31 cellular contexts compared by ENCODE assay signal in genomic region chr10:995559-995926, GRCh38. TPM values are rescaled to one million over a fixed set of nuclear protein-coding genes. Genes with fewer than 3 reads are reported as not detected.
DNase-seq lines count a peak whose midpoint lies in the region; ATAC-seq and TF ChIP-seq lines count a peak whose summit lies in the region.
"Had no signal": no experiment of that assay in that cellular context is flagged by ENCODE, and none has a peak within 500 bp of the region (broad histone marks: within the 10 kb centered on the region; RNA-seq: fewer than 3 reads in every experiment).

No MANE protein-coding gene starts in this region.

- BruUV-seq in Calu3 (replicated peaks; lab: Mats Ljungman, UMichigan), result no TSS peak

- ATAC-seq in memory B cell (ENCODE audit: low read depth), result no peak
- ATAC-seq in GM19463 (IDR thresholded peaks at IDR 0.05; ENCODE audit: unreplicated experiment), result no peak
- ATAC-seq in GM18867 (IDR thresholded peaks at IDR 0.05; ENCODE audit: unreplicated experiment), result no peak
- ATAC-seq: gastroesophageal sphincter; stimulated activated naive CD8-positive, alpha-beta T cell treated with anti-CD3 and anti-CD28 coated beads, Interleukin-15, amount 100 ng/mL, for 72 hours had no signal

- DNase-seq in activated T-cell treated with anti-CD3 and anti-CD28 coated beads, Interleukin-2, amount 50 U/mL, for 24 hours, result no peak
- no peak for DNase-seq in activated T-cell treated with anti-CD3 and anti-CD28 coated beads, Interleukin-2, amount 50 U/mL, for 1 hour
- DNase-seq in Calu3, result no peak
- DNase-seq in activated T-helper 1 cell treated with anti-CD3 and anti-CD28 coated beads, Interleukin-12 subunit alpha, Interleukin-12 subunit beta, Interleukin-2, Interleukin-4 antibody, amounts not matched to agents 30 ng/mL and 10 ng/mL and 1 ng/mL, durations not matched to agents 14 hours and 24 hours and 36 hours (ENCODE audit: low spot score), result no peak
- no peak for DNase-seq in memory B cell (ENCODE audit: low spot score in 2 of 2)
- no peak for DNase-seq in COLO829 (ENCODE audit: low spot score)
- DNase-seq: activated CD4-positive, alpha-beta T cell treated with anti-CD3 and anti-CD28 coated beads for 1 hour; AML-193; anterior cingulate cortex; CD4-positive, alpha-beta T cell; DMS 273 treated with DMSO at 0.1 percent for 48 hours; EL; H9; mammary epithelial cell; MM.1S; NCI-H1105 treated with DMSO at 0.1 percent for 48 hours; NCI-H1930; NCI-H524; SHP77; stimulated activated CD4-positive, alpha-beta T cell treated with anti-CD3 and anti-CD28 coated beads, Interleukin-1b, Interleukin-23, amount 100 ng/mL, for 48 hours; stimulated activated naive CD8-positive, alpha-beta T cell treated with anti-CD3 and anti-CD28 coated beads, Interleukin-15, amount 100 ng/mL, for 72 hours; T-helper 2 cell had no signal

- no peak overlapping the region for H3K4me3 Mint-ChIP-seq in activated T-cell treated with anti-CD3 and anti-CD28 coated beads, Interleukin-2, amount 50 U/mL, for 24 hours
- H3K4me3 Mint-ChIP-seq in Calu3 (ENCODE audit: low read depth, unreplicated experiment), result no peak overlapping the region
- H3K4me3 Mint-ChIP-seq in activated T-helper 1 cell treated with anti-CD3 and anti-CD28 coated beads, Interleukin-12 subunit alpha, Interleukin-12 subunit beta, Interleukin-2, Interleukin-4 antibody, amounts not matched to agents 30 ng/mL and 10 ng/mL and 1 ng/mL, durations not matched to agents 14 hours and 24 hours and 36 hours, result no peak overlapping the region
- H3K4me3 Mint-ChIP-seq in memory B cell, result no peak overlapping the region
- H3K4me3 Mint-ChIP-seq: CD4-positive, alpha-beta T cell; stimulated activated naive CD8-positive, alpha-beta T cell treated with anti-CD3 and anti-CD28 coated beads, Interleukin-15, amount 100 ng/mL, for 72 hours had no signal

- no peaks in the 10 kb centered on the region for H3K27me3 Mint-ChIP-seq in activated T-cell treated with anti-CD3 and anti-CD28 coated beads, Interleukin-2, amount 50 U/mL, for 24 hours
- H3K27me3 Mint-ChIP-seq in Calu3 (ENCODE audit: unreplicated experiment), result no peaks in the 10 kb centered on the region
- H3K27me3 Mint-ChIP-seq in activated T-helper 1 cell treated with anti-CD3 and anti-CD28 coated beads, Interleukin-12 subunit alpha, Interleukin-12 subunit beta, Interleukin-2, Interleukin-4 antibody, amounts not matched to agents 30 ng/mL and 10 ng/mL and 1 ng/mL, durations not matched to agents 14 hours and 24 hours and 36 hours (ENCODE audit: insufficient read depth), result no peaks in the 10 kb centered on the region
- H3K27me3 Mint-ChIP-seq in memory B cell, result no peaks in the 10 kb centered on the region
- H3K27me3 Mint-ChIP-seq: CD4-positive, alpha-beta T cell; stimulated activated naive CD8-positive, alpha-beta T cell treated with anti-CD3 and anti-CD28 coated beads, Interleukin-15, amount 100 ng/mL, for 72 hours had no signal

- H3K9me3 Mint-ChIP-seq in activated T-cell treated with anti-CD3 and anti-CD28 coated beads, Interleukin-2, amount 50 U/mL, for 24 hours, result no peaks in the 10 kb centered on the region
- H3K9me3 Mint-ChIP-seq in Calu3 (ENCODE audit: low read depth, unreplicated experiment) (no peaks in the 10 kb centered on the region), memory B cell (no peaks in the 10 kb centered on the region)
- no peaks in the 10 kb centered on the region for H3K9me3 Mint-ChIP-seq in activated T-helper 1 cell treated with anti-CD3 and anti-CD28 coated beads, Interleukin-12 subunit alpha, Interleukin-12 subunit beta, Interleukin-2, Interleukin-4 antibody, amounts not matched to agents 30 ng/mL and 10 ng/mL and 1 ng/mL, durations not matched to agents 14 hours and 24 hours and 36 hours
- H3K9me3 Mint-ChIP-seq: activated naive CD4-positive, alpha-beta T cell treated with anti-CD3 and anti-CD28 coated beads, Interleukin-2, amount 50 U/mL, for 72 hours; CD4-positive, alpha-beta T cell; H9; stimulated activated naive CD8-positive, alpha-beta T cell treated with anti-CD3 and anti-CD28 coated beads, Interleukin-15, amount 100 ng/mL, for 72 hours had no signal

- no peak for TF ChIP-seq CTCF in Calu3 (IDR thresholded peaks at IDR 0.05; ENCODE audit: unreplicated experiment)

- peak overlapping the region; percentile 20 for H3K27ac Mint-ChIP-seq in activated T-cell treated with anti-CD3 and anti-CD28 coated beads, Interleukin-2, amount 50 U/mL, for 24 hours
- H3K27ac Mint-ChIP-seq in Calu3 (ENCODE audit: unreplicated experiment) (peak overlapping the region; percentile 53), memory B cell (peak overlapping the region; percentile 17)
- H3K27ac Mint-ChIP-seq in activated T-helper 1 cell treated with anti-CD3 and anti-CD28 coated beads, Interleukin-12 subunit alpha, Interleukin-12 subunit beta, Interleukin-2, Interleukin-4 antibody, amounts not matched to agents 30 ng/mL and 10 ng/mL and 1 ng/mL, durations not matched to agents 14 hours and 24 hours and 36 hours, result peak overlapping the region; percentile 30
- H3K27ac Mint-ChIP-seq: CD4-positive, alpha-beta T cell had no signal

- intact Hi-C loops in Calu3 (cut with micrococcal nuclease; ENCODE audit: unreplicated experiment), result no loop called here
- intact Hi-C loops in activated T-helper 1 cell treated with anti-CD3 and anti-CD28 coated beads, Interleukin-12 subunit alpha, Interleukin-12 subunit beta, Interleukin-2, Interleukin-4 antibody, amounts not matched to agents 30 ng/mL and 10 ng/mL and 1 ng/mL, durations not matched to agents 14 hours and 24 hours and 36 hours (cut with micrococcal nuclease), result no loop called here

- H3K36me3 Mint-ChIP-seq in activated T-cell treated with anti-CD3 and anti-CD28 coated beads, Interleukin-2, amount 50 U/mL, for 24 hours (ENCODE audit: low read depth), result peaks cover 94% of the 10 kb centered on the region
- peaks cover 84% of the 10 kb centered on the region for H3K36me3 Mint-ChIP-seq in Calu3 (ENCODE audit: insufficient read depth, unreplicated experiment)
- H3K36me3 Mint-ChIP-seq in activated T-helper 1 cell treated with anti-CD3 and anti-CD28 coated beads, Interleukin-12 subunit alpha, Interleukin-12 subunit beta, Interleukin-2, Interleukin-4 antibody, amounts not matched to agents 30 ng/mL and 10 ng/mL and 1 ng/mL, durations not matched to agents 14 hours and 24 hours and 36 hours (ENCODE audit: low read depth), result peaks cover 73% of the 10 kb centered on the region
- peaks cover 27% of the 10 kb centered on the region for H3K36me3 Mint-ChIP-seq in memory B cell

- peaks cover 24% of the 10 kb centered on the region for H3K4me1 Mint-ChIP-seq in activated T-cell treated with anti-CD3 and anti-CD28 coated beads, Interleukin-2, amount 50 U/mL, for 24 hours (ENCODE audit: low read depth)
- H3K4me1 Mint-ChIP-seq in Calu3 (ENCODE audit: low read depth, unreplicated experiment), result peaks cover 14% of the 10 kb centered on the region
- H3K4me1 Mint-ChIP-seq in activated T-helper 1 cell treated with anti-CD3 and anti-CD28 coated beads, Interleukin-12 subunit alpha, Interleukin-12 subunit beta, Interleukin-2, Interleukin-4 antibody, amounts not matched to agents 30 ng/mL and 10 ng/mL and 1 ng/mL, durations not matched to agents 14 hours and 24 hours and 36 hours (ENCODE audit: low read depth), result peaks cover 17% of the 10 kb centered on the region
- peaks cover 8% of the 10 kb centered on the region for H3K4me1 Mint-ChIP-seq in memory B cell

- CTCF ChIA-PET in Calu3 (lab: Charles Lee), result no interaction called here

RNA-seq across cellular contexts. Expression of gene GTPBP4, which starts 7.3 kb away (rescaled TPM):
- total RNA-seq in Calu3 (2022), result 123 and 128 TPM in 2 replicates
- total RNA-seq in activated T-helper 1 cell treated with anti-CD3 and anti-CD28 coated beads, Interleukin-12 subunit alpha, Interleukin-12 subunit beta, Interleukin-2, Interleukin-4 antibody, amounts not matched to agents 30 ng/mL and 10 ng/mL and 1 ng/mL, durations not matched to agents 14 hours and 24 hours and 36 hours, result 193 and 202 TPM in 2 replicates

RNA-seq across cellular contexts. Expression of gene IDI2, which starts 30.1 kb away (rescaled TPM):
- total RNA-seq in Calu3 (2022), result not detected in 2 replicates
- not detected in 2 replicates for total RNA-seq in activated T-helper 1 cell treated with anti-CD3 and anti-CD28 coated beads, Interleukin-12 subunit alpha, Interleukin-12 subunit beta, Interleukin-2, Interleukin-4 antibody, amounts not matched to agents 30 ng/mL and 10 ng/mL and 1 ng/mL, durations not matched to agents 14 hours and 24 hours and 36 hours
- total RNA-seq: A673; activated naive CD4-positive, alpha-beta T cell treated with anti-CD3 and anti-CD28 coated beads, Interleukin-2, amount 50 U/mL, for 72 hours; breast epithelium; CD4-positive, alpha-beta T cell; gastroesophageal sphincter; H9; mammary epithelial cell; smooth muscle cell; thoracic aorta; urinary bladder had no signal

RNA-seq across cellular contexts. Expression of gene IDI1, which starts 53.4 kb away (rescaled TPM):
- total RNA-seq in Calu3 (2022), result 101 and 108 TPM in 2 replicates
- 76.0 and 78.9 TPM in 2 replicates for total RNA-seq in activated T-helper 1 cell treated with anti-CD3 and anti-CD28 coated beads, Interleukin-12 subunit alpha, Interleukin-12 subunit beta, Interleukin-2, Interleukin-4 antibody, amounts not matched to agents 30 ng/mL and 10 ng/mL and 1 ng/mL, durations not matched to agents 14 hours and 24 hours and 36 hours
